Comparison of ENCODE assay signal across 2 cellular contexts in genomic region chr10:123011987-123012386, GRCh38.
TF ChIP-seq lines count a peak whose summit lies in the region.

No MANE protein-coding gene starts in this region.

TF ChIP-seq in liver, 16 proteins besides CTCF, POLR2A, EP300 and RAD21:
- TF ChIP-seq HNF4A (conservative IDR thresholded peaks at IDR 0.05) = no peak
- TF ChIP-seq TAF1 (conservative IDR thresholded peaks at IDR 0.05) = no peak
- TF ChIP-seq HNF4G (IDR thresholded peaks at IDR 0.05) = no peak
- TF ChIP-seq FOXA1 (IDR thresholded peaks at IDR 0.05) = no peak
- TF ChIP-seq ATF3 (IDR thresholded peaks at IDR 0.05) = no peak
- TF ChIP-seq GABPA (IDR thresholded peaks at IDR 0.05 in 1 of 2, conservative IDR thresholded peaks at IDR 0.05 in 1 of 2) = no peak
- TF ChIP-seq JUND (IDR thresholded peaks at IDR 0.05) = no peak
- peak; percentile 21 to 36 for TF ChIP-seq RXRA (IDR thresholded peaks at IDR 0.05)
- no peak for TF ChIP-seq YY1 (IDR thresholded peaks at IDR 0.05)

TF ChIP-seq in HepG2, 621 proteins besides CTCF, POLR2A, EP300 and RAD21:
- no peak for TF ChIP-seq NFKB2 (CRISPR knock-in tag; IDR thresholded peaks at IDR 0.05; ENCODE audit: borderline replicate concordance)
- TF ChIP-seq ZBTB26 (CRISPR knock-in tag; IDR thresholded peaks at IDR 0.05; ENCODE audit: borderline replicate concordance) = no peak
- no peak for TF ChIP-seq ATF7 (IDR thresholded peaks at IDR 0.05)
- TF ChIP-seq ATF7 (CRISPR knock-in tag; IDR thresholded peaks at IDR 0.05) = no peak
- no peak for TF ChIP-seq SIX1 (CRISPR knock-in tag; IDR thresholded peaks at IDR 0.05; ENCODE audit: borderline replicate concordance)
- TF ChIP-seq EEA1 (CRISPR knock-in tag; IDR thresholded peaks at IDR 0.05; ENCODE audit: borderline replicate concordance) = no peak
- no peak for TF ChIP-seq SMAD9 (CRISPR knock-in tag; IDR thresholded peaks at IDR 0.05)
- no peak for TF ChIP-seq SMARCC2 (IDR thresholded peaks at IDR 0.05)
- TF ChIP-seq NFATC3 (CRISPR knock-in tag; IDR thresholded peaks at IDR 0.05) = no peak
- no peak for TF ChIP-seq ZNF569 (CRISPR knock-in tag; IDR thresholded peaks at IDR 0.05; ENCODE audit: borderline replicate concordance)
- TF ChIP-seq HDAC6 (IDR thresholded peaks at IDR 0.05; ENCODE audit: low read depth, low read length) = no peak
- TF ChIP-seq THRA (CRISPR knock-in tag; IDR thresholded peaks at IDR 0.05; ENCODE audit: borderline replicate concordance) = no peak
- TF ChIP-seq ZHX2 (IDR thresholded peaks at IDR 0.05; ENCODE audit: low read depth) = no peak
- no peak for TF ChIP-seq ZHX2 (CRISPR knock-in tag; IDR thresholded peaks at IDR 0.05; ENCODE audit: borderline replicate concordance)
- TF ChIP-seq FOXM1 (CRISPR knock-in tag; IDR thresholded peaks at IDR 0.05) = no peak
- TF ChIP-seq HCFC1 (IDR thresholded peaks at IDR 0.05; ENCODE audit: low read depth, low read length) = no peak
- TF ChIP-seq ELK4 (CRISPR knock-in tag; IDR thresholded peaks at IDR 0.05; ENCODE audit: borderline replicate concordance) = no peak
- TF ChIP-seq ZNF281 (CRISPR knock-in tag; IDR thresholded peaks at IDR 0.05; ENCODE audit: borderline replicate concordance) = no peak
- TF ChIP-seq ZFAT (CRISPR knock-in tag; conservative IDR thresholded peaks at IDR 0.05) = no peak
- no peak for TF ChIP-seq ZNF768 (CRISPR knock-in tag; IDR thresholded peaks at IDR 0.05)
- TF ChIP-seq ZNF7 (CRISPR knock-in tag; IDR thresholded peaks at IDR 0.05) = no peak
- TF ChIP-seq PBX2 (CRISPR knock-in tag; IDR thresholded peaks at IDR 0.05) = no peak
